ENCODE assay signal across 22 cellular contexts in genomic region chr2:172671506-172671905, GRCh38.
"Had no signal": no experiment of that assay in that cellular context is flagged by ENCODE, and none has a peak within 500 bp of the region (broad histone marks: within the 10 kb centered on the region; RNA-seq: fewer than 3 reads in every experiment).

No MANE protein-coding gene starts in this region.

- H3K4me3 ChIP-seq: body of pancreas, esophagus muscularis mucosa, gastroesophageal sphincter, heart left ventricle, lower lobe of right lung, prostate gland, right atrium auricular region, tibial artery had no signal

- H3K27ac ChIP-seq: body of pancreas, esophagus muscularis mucosa, gastroesophageal sphincter, heart left ventricle, lower lobe of right lung, prostate gland, right atrium auricular region, tibial artery, WERI-Rb-1 had no signal

- H3K4me3 Mint-ChIP-seq: activated CD8-positive, alpha-beta T cell treated with anti-CD3 and anti-CD28 coated beads, Interleukin-2, amount 10 ng/mL, durations not matched to agents 7 days and 5 days; activated naive CD8-positive, alpha-beta T cell treated with anti-CD3 and anti-CD28 coated beads, Interleukin-2, amount 50 U/mL, for 24 hours; activated T-helper 1 cell treated with anti-CD3 and anti-CD28 coated beads, Interleukin-12 subunit alpha, Interleukin-12 subunit beta, Interleukin-2, Interleukin-4 antibody, amounts not matched to agents 30 ng/mL and 10 ng/mL and 1 ng/mL, durations not matched to agents 14 hours and 24 hours and 36 hours; naive thymus-derived CD8-positive, alpha-beta T cell; stimulated activated naive CD8-positive, alpha-beta T cell treated with anti-CD3 and anti-CD28 coated beads, Interleukin-15, amount 100 ng/mL, for 72 hours had no signal

- H3K9me3 ChIP-seq: body of pancreas, lower lobe of right lung, prostate gland, tibial artery had no signal

- H3K27me3 ChIP-seq: body of pancreas, esophagus muscularis mucosa, gastroesophageal sphincter, heart left ventricle, right atrium auricular region, tibial artery had no signal

- ATAC-seq: activated CD8-positive, alpha-beta T cell treated with anti-CD3 and anti-CD28 coated beads, Interleukin-2, amount 10 ng/mL, durations not matched to agents 7 days and 5 days; activated naive CD8-positive, alpha-beta T cell treated with anti-CD3 and anti-CD28 coated beads, Interleukin-2, amount 50 U/mL, for 24 hours; body of pancreas; gastroesophageal sphincter; heart left ventricle; left lobe of liver; lower lobe of right lung; naive thymus-derived CD8-positive, alpha-beta T cell; stimulated activated naive CD8-positive, alpha-beta T cell treated with anti-CD3 and anti-CD28 coated beads, Interleukin-15, amount 100 ng/mL, for 72 hours had no signal

- H3K36me3 ChIP-seq: esophagus muscularis mucosa, gastroesophageal sphincter, heart left ventricle, lower lobe of right lung, prostate gland, right atrium auricular region, tibial artery, WERI-Rb-1 had no signal

- H3K27me3 Mint-ChIP-seq: activated naive CD8-positive, alpha-beta T cell treated with anti-CD3 and anti-CD28 coated beads, Interleukin-2, amount 50 U/mL, for 24 hours; stimulated activated naive CD8-positive, alpha-beta T cell treated with anti-CD3 and anti-CD28 coated beads, Interleukin-15, amount 100 ng/mL, for 72 hours had no signal

- DNase-seq: activated CD4-positive, alpha-beta T cell treated with anti-CD3 and anti-CD28 coated beads, Interleukin-2, amount 50 U/mL, for 1 hour; activated CD4-positive, CD25-positive, alpha-beta regulatory T cell treated with anti-CD3 and anti-CD28 coated beads, Interleukin-2, amount 50 U/mL, for 72 hours; activated CD8-positive, alpha-beta T cell treated with anti-CD3 and anti-CD28 coated beads, Interleukin-2, amount 10 ng/mL, durations not matched to agents 7 days and 5 days; activated gamma-delta T cell; activated naive CD4-positive, alpha-beta T cell treated with anti-CD3 and anti-CD28 coated beads, Interleukin-2, amount 50 U/mL, for 16 hours; activated naive CD8-positive, alpha-beta T cell treated with anti-CD3 and anti-CD28 coated beads, Interleukin-2, amount 50 U/mL, for 24 hours; body of pancreas; caudate nucleus; effector memory CD4-positive, alpha-beta T cell; heart left ventricle; lower lobe of right lung; naive thymus-derived CD8-positive, alpha-beta T cell; stimulated activated CD4-positive, alpha-beta T cell treated with anti-CD3 and anti-CD28 coated beads, Interleukin-12 subunit alpha, Interleukin-12 subunit beta, amount 100 ng/mL, for 4 hours; stimulated activated naive CD8-positive, alpha-beta T cell treated with anti-CD3 and anti-CD28 coated beads, Interleukin-15, amount 100 ng/mL, for 72 hours; tibial artery; WERI-Rb-1 had no signal

- H3K27ac Mint-ChIP-seq: activated CD8-positive, alpha-beta T cell treated with anti-CD3 and anti-CD28 coated beads, Interleukin-2, amount 10 ng/mL, durations not matched to agents 7 days and 5 days; activated naive CD8-positive, alpha-beta T cell treated with anti-CD3 and anti-CD28 coated beads, Interleukin-2, amount 50 U/mL, for 24 hours; activated T-helper 1 cell treated with anti-CD3 and anti-CD28 coated beads, Interleukin-12 subunit alpha, Interleukin-12 subunit beta, Interleukin-2, Interleukin-4 antibody, amounts not matched to agents 30 ng/mL and 10 ng/mL and 1 ng/mL, durations not matched to agents 14 hours and 24 hours and 36 hours; naive thymus-derived CD8-positive, alpha-beta T cell; stimulated activated naive CD8-positive, alpha-beta T cell treated with anti-CD3 and anti-CD28 coated beads, Interleukin-15, amount 100 ng/mL, for 72 hours had no signal

- H3K4me1 ChIP-seq: esophagus muscularis mucosa, gastroesophageal sphincter, lower lobe of right lung, prostate gland, right atrium auricular region, tibial artery had no signal
